In genomic region chr5:108531367-108532211, GRCh38 we compare ENCODE assay signal across 1 cellular context.
TF ChIP-seq lines count a peak whose summit lies in the region.

No MANE protein-coding gene starts in this region.

TF ChIP-seq in HepG2, 621 proteins besides CTCF, POLR2A, EP300 and RAD21 (continued from another document):
- no peak for TF ChIP-seq ZNF574 (CRISPR knock-in tag; IDR thresholded peaks at IDR 0.05)
- peak; percentile 19; the same call in 1 of the 2 replicates for TF ChIP-seq SOX5 (CRISPR knock-in tag; IDR thresholded peaks at IDR 0.05; ENCODE audit: borderline replicate concordance)
- TF ChIP-seq TRAFD1 (CRISPR knock-in tag; IDR thresholded peaks at IDR 0.05; ENCODE audit: borderline replicate concordance), result no peak
- no peak for TF ChIP-seq SOX6 (IDR thresholded peaks at IDR 0.05)
- TF ChIP-seq SOX6 (CRISPR knock-in tag; IDR thresholded peaks at IDR 0.05), result 0 out of 2 replicates have a peak, but pooled peaks have one; percentile 24
- TF ChIP-seq STAG1 (CRISPR knock-in tag; IDR thresholded peaks at IDR 0.05), result no peak
- TF ChIP-seq ZNF800 (CRISPR knock-in tag; IDR thresholded peaks at IDR 0.05), result no peak
- peak; percentile 88 for TF ChIP-seq SRF (IDR thresholded peaks at IDR 0.05; ENCODE audit: low read depth, low read length)
- no peak for TF ChIP-seq ZNF232 (CRISPR knock-in tag; IDR thresholded peaks at IDR 0.05; ENCODE audit: borderline replicate concordance)
- no peak for TF ChIP-seq FOXK1 (CRISPR knock-in tag; IDR thresholded peaks at IDR 0.05; ENCODE audit: borderline replicate concordance, low read depth)
